In genomic region chr21:39721885-39722284, GRCh38 we compare ENCODE assay signal across 20 cellular contexts. TPM values are rescaled to one million over a fixed set of nuclear protein-coding genes. Genes with fewer than 3 reads are reported as not detected.
DNase-seq lines count a peak whose midpoint lies in the region; ATAC-seq and TF ChIP-seq lines count a peak whose summit lies in the region.
"Had no signal": no experiment of that assay in that cellular context is flagged by ENCODE, and none has a peak within 500 bp of the region (broad histone marks: within the 10 kb centered on the region; RNA-seq: fewer than 3 reads in every experiment).

No MANE protein-coding gene starts in this region.

- H3K4me1 ChIP-seq in duodenal mucosa (ENCODE audit: control insufficient read depth in 1 of 2, insufficient read depth in 2 of 2, low read length in 2 of 2) (peaks cover 3 to 8% of the 10 kb centered on the region in 2 donors), transverse colon (no peaks in the 10 kb centered on the region)
- H3K4me1 ChIP-seq: BLaER1, Caco-2, HAP-1 had no signal

- no peak for TF ChIP-seq CTCF in transverse colon (IDR thresholded peaks at IDR 0.05)

- H3K9me3 ChIP-seq in duodenal mucosa (ENCODE audit: control insufficient read depth in 1 of 2, low read length in 2 of 2) (peaks cover 0 to 2% of the 10 kb centered on the region in 2 donors), transverse colon (no peaks in the 10 kb centered on the region)
- H3K9me3 ChIP-seq: Caco-2, HAP-1 had no signal

- H3K4me3 ChIP-seq in duodenal mucosa (ENCODE audit: low read depth in 1 of 2, low read length in 2 of 2) (peak overlapping the region; percentile 2 to 3), transverse colon (no peak overlapping the region)
- H3K4me3 ChIP-seq: BLaER1, GM23338, HAP-1 had no signal

- 72% methylated on average over 1 of the region's 1 CpG; no CpG with 5 or more reads in 1 of the 2 donors for WGBS in transverse colon (ENCODE audit: low coverage in 1 of 2), 2 donors

- H3K27ac ChIP-seq in duodenal mucosa (ENCODE audit: low read depth, low read length), result no peak overlapping the region
- H3K27ac ChIP-seq in transverse colon, result no peak overlapping the region
- H3K27ac ChIP-seq: 22Rv1, BLaER1, C4-2B had no signal

- peak; percentile 97 for ATAC-seq in left colon
- ATAC-seq: CD8-positive, alpha-beta T cell; GM23338 had no signal

- TF ChIP-seq POLR2A in transverse colon (IDR thresholded peaks at IDR 0.05), result no peak

- no peak overlapping the region for H3K9ac ChIP-seq in duodenal mucosa (ENCODE audit: low read depth in 1 of 2, low read length in 2 of 2)
- H3K9ac ChIP-seq: BLaER1 had no signal

- intact Hi-C loops in left colon (cut with DNase I, micrococcal nuclease) (no loop called here), transverse colon (cut with DNase I; ENCODE audit: low total_unique reads) (no loop called here)

- H3K27me3 ChIP-seq in duodenal mucosa (ENCODE audit: control insufficient read depth in 1 of 2, insufficient read depth in 2 of 2, low read length in 2 of 2) (no peaks in the 10 kb centered on the region), transverse colon (no peaks in the 10 kb centered on the region)
- H3K27me3 ChIP-seq: BLaER1 had no signal

- in situ Hi-C loops in transverse colon (cut with MboI; ENCODE audit: low pct_ligation_motif_present in 1 of 4, low pct_unique_long_range_greater_than_20kb in 1 of 4, low sequenced_read_pairs in 3 of 4), result loop anchor here in 2 of 4 donors (5.0 to 10.0 kb wide), 2 partner anchors 197 to 205 kb away; no protein-coding TSS in a partner anchor

- H3K36me3 ChIP-seq in duodenal mucosa (ENCODE audit: control insufficient read depth in 1 of 2, insufficient read depth in 2 of 2, low read length in 2 of 2) (no peaks in the 10 kb centered on the region), transverse colon (no peaks in the 10 kb centered on the region)
- H3K36me3 ChIP-seq: BLaER1, HAP-1 had no signal

- peak; percentile 9 for DNase-seq in LoVo (ENCODE audit: low spot score)
- peak; percentile 32 to 33 for DNase-seq in left colon
- peak; percentile 34 for DNase-seq in transverse colon
- DNase-seq in mesenteric fat pad (ENCODE audit: low spot score), result no peak
- no peak for DNase-seq in stimulated activated naive CD4-positive, alpha-beta T cell (lab: John Stamatoyannopoulos, UW)
- DNase-seq in NCI-H187 (lab: John Stamatoyannopoulos, UW), result no peak
- DNase-seq: Caco-2; CD4-positive, CD25-positive, alpha-beta regulatory T cell; CD8-positive, alpha-beta T cell; DMS153; DND-41; GF-D8; HFFc6 had no signal

- no peak for TF ChIP-seq EP300 in transverse colon (IDR thresholded peaks at IDR 0.05; ENCODE audit: low read depth)

RNA-seq across cellular contexts. Expression of gene IGSF5, which starts 23.1 kb away (rescaled TPM):
- total RNA-seq in left colon (under 1 TPM; 0.12 to 0.70 TPM), transverse colon (under 1 TPM in 1 of 4 donors, not detected in 3; 0.27 TPM), mesenteric fat pad (not detected)
- total RNA-seq: B cell; CD4-positive, CD25-positive, alpha-beta regulatory T cell; CD8-positive, alpha-beta T cell; HFFc6 had no signal

Comparison
In these comparisons a context has a peak if more than half of its experiments do, and no peak if none do; other contexts are left out.
1. DNase-seq: peak in LoVo (single experiment), left colon (2 of 2) and transverse colon (single experiment); none in mesenteric fat pad (single experiment), stimulated activated naive CD4-positive, alpha-beta T cell (0 of 6) and NCI-H187 (0 of 2).
2. H3K4me3 ChIP-seq: peak in duodenal mucosa (2 of 2); none in transverse colon (0 of 4).